In genomic region chr6:167826230-167827061, GRCh38 we compare ENCODE assay signal across 1 cellular context.
TF ChIP-seq lines count a peak whose summit lies in the region.

Gene AFDN, plus strand, starts transcription at chr6:167826911. Its CDS starts 222 bp downstream, at chr6:167827133.

TF ChIP-seq in K562, 482 proteins besides CTCF, POLR2A, EP300 and RAD21 (continued from another document):
- no peak for TF ChIP-seq ZNF518B (CRISPR knock-in tag; IDR thresholded peaks at IDR 0.05)
- no peak for TF ChIP-seq RBM15 (IDR thresholded peaks at IDR 0.05; ENCODE audit: insufficient read depth, low read length)
- TF ChIP-seq CHD4 (IDR thresholded peaks at IDR 0.05; ENCODE audit: insufficient read depth, insufficient replicate concordance, low read depth, low read length, poor library complexity, severe bottlenecking), result peak; percentile 95
